ENCODE assay signal across 24 cellular contexts in genomic region chr9:94630281-94630680, GRCh38. TPM values are rescaled to one million over a fixed set of nuclear protein-coding genes. Genes with fewer than 3 reads are reported as not detected.
DNase-seq lines count a peak whose midpoint lies in the region; ATAC-seq and TF ChIP-seq lines count a peak whose summit lies in the region.
"Had no signal": no experiment of that assay in that cellular context is flagged by ENCODE, and none has a peak within 500 bp of the region (broad histone marks: within the 10 kb centered on the region; RNA-seq: fewer than 3 reads in every experiment).

No MANE protein-coding gene starts in this region.

- DNase-seq in left colon (no peak), mucosa of descending colon (no peak), kidney tubule cell (ENCODE audit: low spot score) (no peak), cerebellar nuclear complex (lab: John Stamatoyannopoulos, UW) (no peak), NCI-H1436 treated with DMSO at 0.1 percent for 48 hours (lab: John Stamatoyannopoulos, UW) (no peak), MV-4-11 (lab: John Stamatoyannopoulos, UW) (no peak)
- DNase-seq: 8988T; CD8-positive, alpha-beta T cell; DMS153; KG1; NCI-H1105 treated with DMSO at 0.1 percent for 48 hours; NCI-H1694 treated with DMSO at 0.1 percent for 48 hours; NCI-H2081 treated with DMSO at 0.1 percent for 48 hours; NCI-H446 treated with DMSO at 0.1 percent for 48 hours; NCI-H526 treated with DMSO at 0.1 percent for 48 hours; OCI-M1; SHP77 had no signal

- H3K4me1 ChIP-seq in mucosa of descending colon (ENCODE audit: low read depth) = peaks cover 15% of the 10 kb centered on the region
- H3K4me1 ChIP-seq: HAP-1 had no signal

- H3K27ac ChIP-seq in 22Rv1 (peak overlapping the region; percentile 71), VCaP (peak overlapping the region; percentile 99)
- H3K27ac ChIP-seq: BLaER1 treated with 17β-estradiol and CSF1 and Interleukin-3, amounts not matched to agents 10 nM and 100 nM; HL-60 had no signal

- H3K4me3 ChIP-seq in mucosa of descending colon = no peak overlapping the region
- H3K4me3 ChIP-seq: BLaER1 treated with 17β-estradiol and CSF1 and Interleukin-3, amounts not matched to agents 10 nM and 100 nM; HAP-1 had no signal

- no peaks in the 10 kb centered on the region for H3K9me3 ChIP-seq in mucosa of descending colon
- H3K9me3 ChIP-seq: HAP-1 had no signal

- H3K36me3 ChIP-seq in mucosa of descending colon (ENCODE audit: low read depth) = no peaks in the 10 kb centered on the region
- H3K36me3 ChIP-seq: BLaER1 treated with 17β-estradiol and CSF1 and Interleukin-3, amounts not matched to agents 10 nM and 100 nM; HAP-1 had no signal

- intact Hi-C loops in left colon (cut with DNase I, micrococcal nuclease) = no loop called here
- intact Hi-C loops in mucosa of descending colon (cut with DNase I, micrococcal nuclease) = no loop called here

- peak; percentile 28 for TF ChIP-seq CTCF in 22Rv1 (IDR thresholded peaks at IDR 0.05)
- TF ChIP-seq CTCF in VCaP (conservative IDR thresholded peaks at IDR 0.05) = no peak
- TF ChIP-seq CTCF in mucosa of descending colon (IDR thresholded peaks at IDR 0.05) = no peak

- ATAC-seq in left colon = peak; percentile 17
- peak; percentile 12 for ATAC-seq in mucosa of descending colon
- ATAC-seq: CD8-positive, alpha-beta T cell had no signal

RNA-seq across cellular contexts. Expression of gene FBP1, which starts 9.0 kb away (rescaled TPM):
- total RNA-seq in left colon (10 to 100 TPM; 53.4 to 71.6 TPM), mucosa of descending colon (10 to 100 TPM; 17.6 to 52.4 (median 48.6) TPM)
- total RNA-seq: RPMI7951 had no signal

RNA-seq across cellular contexts. Expression of gene FBP2, which starts 36.7 kb away (rescaled TPM):
- total RNA-seq in left colon (not detected), mucosa of descending colon (not detected)
- total RNA-seq: CD8-positive, alpha-beta T cell; HT-29; RPMI7951 had no signal
